Comparison of ENCODE assay signal across 8 cellular contexts in the genomic region with DNA sequence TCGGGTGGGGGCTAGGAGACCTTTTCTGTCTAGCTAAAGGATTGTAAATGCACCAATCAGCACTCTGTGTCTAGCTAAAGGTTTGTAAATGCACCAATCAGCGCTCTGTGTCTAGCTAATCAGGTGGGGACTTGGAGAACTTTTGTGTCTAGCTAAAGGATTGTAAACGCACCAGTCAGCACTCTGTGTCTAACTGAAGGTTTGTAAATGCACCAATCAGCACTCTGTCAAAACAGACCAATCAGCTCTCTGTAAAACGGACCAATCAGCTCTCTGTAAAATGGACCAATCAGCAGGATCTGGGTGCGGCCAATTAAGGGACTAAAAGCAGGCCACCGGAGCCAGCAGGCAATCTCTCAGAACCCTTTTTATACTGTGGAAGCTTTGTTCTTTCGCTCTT. TPM values are rescaled to one million over a fixed set of nuclear protein-coding genes. Genes with fewer than 3 reads are reported as not detected.
DNase-seq lines count a peak whose midpoint lies in the region; ATAC-seq, FAIRE-seq and TF ChIP-seq lines count a peak whose summit lies in the region.
"Not testable (repeated sequence)": the region's sequence is repeated elsewhere in the genome, so short reads cannot be mapped to it uniquely, and the experiment has no call there.

No MANE protein-coding gene starts in this region.

- H3K27ac Mint-ChIP-seq in WTC11, neural progenitor cell: not testable (repeated sequence)

- TF ChIP-seq EP300 in A549 (IDR thresholded peaks at IDR 0.05); K562 (IDR thresholded peaks at IDR 0.05; ENCODE audit: low read length); esophagus muscularis mucosa (IDR thresholded peaks at IDR 0.05); HepG2 (IDR thresholded peaks at IDR 0.05; ENCODE audit: low read depth in 2 of 2, low read length in 2 of 2); HepG2 (CRISPR knock-in tag; IDR thresholded peaks at IDR 0.05; ENCODE audit: borderline replicate concordance): not testable (repeated sequence)

- H3K79me2 ChIP-seq in K562 (ENCODE audit: control insufficient read depth, insufficient read depth, low read length); HepG2 (ENCODE audit: insufficient read depth, low read length); neural progenitor cell (ENCODE audit: low read depth): not testable (repeated sequence)

- not testable (repeated sequence) for H3F3A ChIP-seq in neural progenitor cell (ENCODE audit: low read depth)

- not testable (repeated sequence) for DNase-seq in A549 (ENCODE audit: low read depth in 1 of 2, low spot score in 1 of 2); WTC11 (ENCODE audit: low spot score); K562 (ENCODE audit: extremely low read depth in 1 of 4, low spot score in 3 of 4); HepG2 (ENCODE audit: low spot score); neural progenitor cell (ENCODE audit: low spot score)
- DNase-seq in erythroblast (lab: John Stamatoyannopoulos, UW) (peak; percentile 5 to 17), esophagus muscularis mucosa (ENCODE audit: extremely low spot score) (peak; percentile 10), testis (peak; percentile 68)

- ATAC-seq in A549, WTC11, HepG2: not testable (repeated sequence)
- ATAC-seq in K562, result peak; percentile 42

- H3K36me3 ChIP-seq in K562 (ENCODE audit: control insufficient read depth, insufficient read depth, low read length); esophagus muscularis mucosa; HepG2 (replicated peaks in 1 of 2; ENCODE audit: control insufficient read depth in 1 of 2, insufficient read depth in 2 of 2, low read length in 2 of 2); neural progenitor cell; testis (ENCODE audit: low read depth, missing control alignments): not testable (repeated sequence)

- H3K4me2 ChIP-seq in A549; K562 (ENCODE audit: insufficient read depth, low read length); HepG2 (ENCODE audit: low read depth, low read length); neural progenitor cell: not testable (repeated sequence)

- not testable (repeated sequence) for H3K9me3 Mint-ChIP-seq in WTC11, neural progenitor cell

- H3K9ac ChIP-seq in K562 (ENCODE audit: insufficient read depth in 1 of 2, low read depth in 2 of 2, low read length in 2 of 2); HepG2 (ENCODE audit: insufficient read depth, low read depth, low read length); neural progenitor cell: not testable (repeated sequence)

- FAIRE-seq in A549 (lab: Jason Lieb, UNC); K562 (lab: Jason Lieb, UNC); HepG2 (lab: Jason Lieb, UNC): not testable (repeated sequence)

- BruUV-seq in K562 (replicated peaks; lab: Mats Ljungman, UMichigan); HepG2 (replicated peaks; lab: Mats Ljungman, UMichigan): not testable (repeated sequence)

- not testable (repeated sequence) for H3K9me1 ChIP-seq in K562 (ENCODE audit: control insufficient read depth, insufficient read depth, low read length)

- not testable (repeated sequence) for H3K4me3 ChIP-seq in A549; K562; esophagus muscularis mucosa; HepG2 (replicated peaks in 1 of 3; ENCODE audit: insufficient read depth in 1 of 3, low read depth in 2 of 3, low read length in 3 of 3); neural progenitor cell; testis

- intact Hi-C loops in K562 (cut with micrococcal nuclease); esophagus muscularis mucosa (cut with DNase I); HepG2 (cut with micrococcal nuclease; ENCODE audit: unreplicated experiment); testis (cut with DNase I; ENCODE audit: low total_unique reads): not testable (repeated sequence)

- H3K27me3 ChIP-seq in K562 (ENCODE audit: control insufficient read depth in 2 of 2, insufficient read depth in 2 of 2, low read length in 2 of 2), result peaks cover 13 to 16% of the 10 kb centered on the region in 2 experiments; a peak in 2 of 5 replicates
- peaks cover 0 to 10% (median 0%) of the 10 kb centered on the region in 4 donors for H3K27me3 ChIP-seq in esophagus muscularis mucosa
- not testable (repeated sequence) for H3K27me3 ChIP-seq in HepG2 (ENCODE audit: control insufficient read depth in 1 of 2, insufficient read depth in 2 of 2, low read length in 2 of 2); neural progenitor cell; testis

- H3K9me3 ChIP-seq in A549; K562 (replicated peaks; ENCODE audit: control insufficient read depth, insufficient read depth, low read depth, low read length); esophagus muscularis mucosa; HepG2 (ENCODE audit: low read length); neural progenitor cell (ENCODE audit: low read depth); testis: not testable (repeated sequence)

- TF ChIP-seq POLR2A in A549 (IDR thresholded peaks at IDR 0.05; ENCODE audit: low read length); K562 (conservative IDR thresholded peaks at IDR 0.05); erythroblast (IDR thresholded peaks at IDR 0.05; ENCODE audit: low read length); esophagus muscularis mucosa (IDR thresholded peaks at IDR 0.05; ENCODE audit: low read depth); HepG2 (IDR thresholded peaks at IDR 0.05; ENCODE audit: insufficient read depth in 1 of 2, low read depth in 2 of 2, low read length in 2 of 2); testis (IDR thresholded peaks at IDR 0.05): not testable (repeated sequence)

- WGBS in A549 (ENCODE audit: missing lambda C conversion rate), result 77% methylated on average over 7 of the region's 7 CpGs
- 13% methylated on average over 7 of the region's 7 CpGs for WGBS in K562 (ENCODE audit: insufficient coverage, low coverage, missing lambda C conversion rate)
- WGBS in esophagus muscularis mucosa, result 88% methylated on average over 7 of the region's 7 CpGs
- 53% methylated on average over 7 of the region's 7 CpGs for WGBS in HepG2 (ENCODE audit: low lambda C conversion rate)
- 68 to 81% methylated on average over 7 of the region's 7 CpGs for WGBS in testis, 2 donors

- H3K4me1 Mint-ChIP-seq in WTC11, neural progenitor cell: not testable (repeated sequence)

- not testable (repeated sequence) for H3K4me3 Mint-ChIP-seq in WTC11, neural progenitor cell

- H3K4me1 ChIP-seq in A549; K562 (replicated peaks in 1 of 2; ENCODE audit: control insufficient read depth in 2 of 2, insufficient read depth in 2 of 2, low read length in 2 of 2); esophagus muscularis mucosa; HepG2 (ENCODE audit: insufficient read depth, low read length); neural progenitor cell; testis: not testable (repeated sequence)

- in situ Hi-C loops in K562 (cut with MboI); HepG2 (cut with HindIII; ENCODE audit: extremely low pct_ligation_motif_present, low pct_unique_long_range_greater_than_20kb): not testable (repeated sequence)

- not testable (repeated sequence) for H3K27ac ChIP-seq in A549; K562 (ENCODE audit: extremely low read depth, low read depth, low read length); esophagus muscularis mucosa (replicated peaks in 1 of 4); HepG2 (ENCODE audit: extremely low read length, insufficient read depth, low read length); neural progenitor cell; testis

- not testable (repeated sequence) for H2AFZ ChIP-seq in K562 (ENCODE audit: low read depth, low read length); HepG2 (ENCODE audit: low read length)
- peak overlapping the region; percentile 42 for H2AFZ ChIP-seq in neural progenitor cell (replicated peaks)

- CTCF ChIA-PET in A549 (lab: Yijun Ruan, JAX) (interaction anchor here (3.6 kb wide), 1 partner anchor 11 kb away, joined by 21 read pairs; no protein-coding TSS in a partner anchor), WTC11 (lab: Charles Lee) (interaction anchor here (0.6 to 0.9 kb wide), 2 partner anchors 15 to 560 kb away, joined by 3 to 4 read pairs; no protein-coding TSS in a partner anchor)
- CTCF ChIA-PET in K562 (lab: Yijun Ruan, JAX; ENCODE audit: low intra/inter-chr PET ratio); HepG2 (lab: Yijun Ruan, JAX; ENCODE audit: low intra/inter-chr PET ratio, low total read pairs): not testable (repeated sequence)

- TF ChIP-seq RAD21 in A549 (conservative IDR thresholded peaks at IDR 0.05 in 1 of 2, IDR thresholded peaks at IDR 0.05 in 1 of 2); K562 (CRISPR knock-in tag; conservative IDR thresholded peaks at IDR 0.05 in 1 of 2, IDR thresholded peaks at IDR 0.05 in 1 of 2); HepG2 (CRISPR knock-in tag; IDR thresholded peaks at IDR 0.05): not testable (repeated sequence)

- POLR2A ChIA-PET in A549 (lab: Yijun Ruan, JAX); WTC11 (lab: Charles Lee); HepG2 (lab: Yijun Ruan, JAX): not testable (repeated sequence)
- POLR2A ChIA-PET in K562 (lab: Yijun Ruan, JAX), result interaction anchor here (0.6 kb wide), 1 partner anchor 14 kb away, joined by 3 read pairs; no protein-coding TSS in a partner anchor

- not testable (repeated sequence) for TF ChIP-seq CTCF in A549 (IDR thresholded peaks at IDR 0.05); WTC11 (IDR thresholded peaks at IDR 0.05); K562 (IDR thresholded peaks at IDR 0.05 in 2 of 3, conservative IDR thresholded peaks at IDR 0.05 in 1 of 3; ENCODE audit: insufficient read depth in 2 of 3, low read depth in 1 of 3, low read length in 3 of 3); esophagus muscularis mucosa (IDR thresholded peaks at IDR 0.05); HepG2 (CRISPR knock-in tag; IDR thresholded peaks at IDR 0.05); neural progenitor cell (IDR thresholded peaks at IDR 0.05); testis (IDR thresholded peaks at IDR 0.05)

- not testable (repeated sequence) for H3K27me3 Mint-ChIP-seq in WTC11 (ENCODE audit: low read depth); neural progenitor cell (ENCODE audit: insufficient read depth, low read depth)

- not testable (repeated sequence) for H3K36me3 Mint-ChIP-seq in WTC11, neural progenitor cell

- H4K20me1 ChIP-seq in K562 (replicated peaks; ENCODE audit: control insufficient read depth, insufficient read depth, low read length); HepG2 (ENCODE audit: insufficient read depth, low read length); neural progenitor cell (ENCODE audit: low read depth): not testable (repeated sequence)

RNA-seq across cellular contexts. Expression of a gene that starts 58.1 kb away (rescaled TPM):
- polyA plus RNA-seq in A549 (2011; rRNA removed), result 56.8 and 66.8 TPM in 2 replicates
- polyA plus RNA-seq in A549 (2012; cell fraction: cytosol; rRNA removed), result 15.3 and 16.0 TPM in 2 replicates
- polyA plus RNA-seq in A549 (2012; cell fraction: nucleus; rRNA removed), result 3.2 and 6.6 TPM in 2 replicates
- 25.8 to 30.3 TPM (median 28.5 TPM) in 3 replicates for polyA plus RNA-seq in A549 (2017; fragmentation: RNase III; extraction: RNeasy Plus Mini Kit Qiagen cat#74134 plus additional on column Dnase treatment)
- polyA minus RNA-seq in A549 (2011; rRNA and poly(A)+ RNA removed), result 33.2 and 34.1 TPM in 2 replicates
- total RNA-seq in WTC11 (2021), result 45.5 to 50.8 TPM (median 46.1 TPM) in 3 replicates
- 16.1 and 30.6 TPM in 2 replicates for total RNA-seq in K562 (2011; cell fraction: chromatin; rRNA removed; ENCODE audit: low replicate concordance)
- 7.5 and 10.5 TPM in 2 replicates for total RNA-seq in K562 (2011; cell fraction: nucleolus; rRNA removed)
- total RNA-seq in K562 (2011; cell fraction: nucleoplasm; rRNA removed), result 14.1 and 21.9 TPM in 2 replicates
- 24.7 and 37.3 TPM in 2 replicates for total RNA-seq in K562 (2014; rRNA removed)
- total RNA-seq in K562 (2014; rRNA removed; fragmentation: Illumina TruSeq; extraction: Trizol), result 29.5 and 30.1 TPM in 2 replicates
- 20.3 and 20.6 TPM in 2 replicates for total RNA-seq in K562 (2015; rRNA removed; fragmentation: Illumina TruSeq; extraction: Trizol)
- 19.9 and 23.1 TPM in 2 replicates for total RNA-seq in K562 (2021)
- 23.1 and 34.3 TPM in 2 replicates for polyA plus RNA-seq in K562 (2011; rRNA removed)
- polyA plus RNA-seq in K562 (2011; cell fraction: cytosol; rRNA removed), result 22.7 and 34.7 TPM in 2 replicates
- polyA plus RNA-seq in K562 (2011; cell fraction: nucleus; rRNA removed), result 19.5 and 25.7 TPM in 2 replicates
- polyA plus RNA-seq in K562 (2012), result 18.4 and 29.0 TPM in 2 replicates
- 25.8 and 27.2 TPM in 2 replicates for polyA plus RNA-seq in K562 (2014; fragmentation: Illumina TruSeq; extraction: Trizol)
- 1 to 10 TPM; 5.7 to 6.1 TPM for polyA plus RNA-seq in K562 (2014; fragmentation: Nextera tagmentation; extraction: Ambion mirVana)
- 22.1 and 22.2 TPM in 2 replicates for polyA plus RNA-seq in K562 (2014; rRNA removed)
- polyA minus RNA-seq in K562 (2011; rRNA and poly(A)+ RNA removed), result 61.8 and 65.2 TPM in 2 replicates
- polyA minus RNA-seq in K562 (2011; cell fraction: cytosol; rRNA and poly(A)+ RNA removed), result 19.0 and 20.3 TPM in 2 replicates
- polyA minus RNA-seq in K562 (2011; cell fraction: nucleus; rRNA and poly(A)+ RNA removed), result 3.5 and 11.7 TPM in 2 replicates
- 100 to 1,000 TPM; 101 to 141 (median 115) TPM for total RNA-seq in esophagus muscularis mucosa
- total RNA-seq in HepG2 (2016; rRNA removed; fragmentation: Illumina TruSeq; extraction: Trizol), result 41.2 and 49.0 TPM in 2 replicates
- 40.4 and 41.7 TPM in 2 replicates for total RNA-seq in HepG2 (2016; cell fraction: cytosol; rRNA removed; fragmentation: Illumina TruSeq; extraction: Trizol; ENCODE audit: low read depth)
- 44.1 and 44.9 TPM in 2 replicates for total RNA-seq in HepG2 (2016; cell fraction: insoluble cytoplasmic fraction; rRNA removed; fragmentation: Illumina TruSeq; extraction: Trizol)
- 108 and 109 TPM in 2 replicates for total RNA-seq in HepG2 (2016; cell fraction: membrane; rRNA removed; fragmentation: Illumina TruSeq; extraction: Trizol)
- total RNA-seq in HepG2 (2016; cell fraction: nucleus; rRNA removed; fragmentation: Illumina TruSeq; extraction: Trizol), result 14.6 and 15.0 TPM in 2 replicates
- polyA plus RNA-seq in HepG2 (2011; rRNA removed), result 41.1 and 48.8 TPM in 2 replicates
- polyA plus RNA-seq in HepG2 (2011; cell fraction: cytosol; rRNA removed), result 22.4 and 47.6 TPM in 2 replicates
- 9.7 and 20.8 TPM in 2 replicates for polyA plus RNA-seq in HepG2 (2011; cell fraction: nucleus; rRNA removed)
- 50.9 and 62.3 TPM in 2 replicates for polyA plus RNA-seq in HepG2 (2012)
- 51.9 and 57.1 TPM in 2 replicates for polyA plus RNA-seq in HepG2 (2016; cell fraction: cytosol; fragmentation: Illumina TruSeq; extraction: Trizol; ENCODE audit: low read depth)
- 45.2 and 55.5 TPM in 2 replicates for polyA plus RNA-seq in HepG2 (2016; cell fraction: insoluble cytoplasmic fraction; fragmentation: Illumina TruSeq; extraction: Trizol; ENCODE audit: low read depth)
- 101 and 102 TPM in 2 replicates for polyA plus RNA-seq in HepG2 (2016; cell fraction: membrane; fragmentation: Illumina TruSeq; extraction: Trizol; ENCODE audit: low read depth)
- polyA plus RNA-seq in HepG2 (2016; cell fraction: nucleus; fragmentation: Illumina TruSeq; extraction: Trizol; ENCODE audit: insufficient read depth, low read depth), result 23.0 and 30.8 TPM in 2 replicates
- 56.8 and 62.3 TPM in 2 replicates for polyA minus RNA-seq in HepG2 (2011; rRNA and poly(A)+ RNA removed; ENCODE audit: low replicate concordance)
- polyA minus RNA-seq in HepG2 (2011; cell fraction: cytosol; rRNA and poly(A)+ RNA removed), result 36.2 and 53.5 TPM in 2 replicates
- polyA minus RNA-seq in HepG2 (2011; cell fraction: nucleus; rRNA and poly(A)+ RNA removed), result 20.1 and 41.4 TPM in 2 replicates
- total RNA-seq in neural progenitor cell (ENCODE audit: low replicate concordance), result 63.8 and 108 TPM in 2 replicates
- total RNA-seq in testis, result 10 to 100 TPM; 59.8 to 89.7 TPM
- polyA plus RNA-seq in testis (ENCODE audit: insufficient read depth, low read depth, low replicate concordance), result 108 TPM
